ENCODE assay signal across 8 cellular contexts in genomic region chr17:45293413-45294211, GRCh38. TPM values are rescaled to one million over a fixed set of nuclear protein-coding genes. Genes with fewer than 3 reads are reported as not detected.
DNase-seq lines count a peak whose midpoint lies in the region; ATAC-seq, FAIRE-seq and TF ChIP-seq lines count a peak whose summit lies in the region.

No MANE protein-coding gene starts in this region.

- CTCF ChIA-PET in A549 (lab: Yijun Ruan, JAX) (interaction anchor here (0.9 to 34.8 kb wide), 29 partner anchors 9 to 158 kb away, joined by 3 to 1120 read pairs (median 7); partner anchors contain the start of genes ACBD4, HEXIM1 and MAP3K14), SK-N-SH (lab: Yijun Ruan, JAX) (interaction anchor here (0.7 to 3.5 kb wide), 12 partner anchors 9 to 144 kb away, joined by 3 to 13 read pairs (median 4); no protein-coding TSS in a partner anchor)

- H3K9me3 ChIP-seq in A549, result no peaks in the 10 kb centered on the region
- no peaks in the 10 kb centered on the region for H3K9me3 ChIP-seq in SK-N-SH
- H3K9me3 ChIP-seq in effector memory CD4-positive, alpha-beta T cell (ENCODE audit: control insufficient read depth, low read length), result no peaks in the 10 kb centered on the region

- H3K4me2 ChIP-seq in A549, result peak overlapping the region; percentile 77
- peak overlapping the region; percentile 55 for H3K4me2 ChIP-seq in SK-N-SH

- no peak for TF ChIP-seq POLR2A in A549 (IDR thresholded peaks at IDR 0.05; ENCODE audit: low read length)

- TF ChIP-seq RAD21 in A549 (conservative IDR thresholded peaks at IDR 0.05 in 1 of 2, IDR thresholded peaks at IDR 0.05 in 1 of 2) (peak; percentile 57 to 60), SK-N-SH (IDR thresholded peaks at IDR 0.05; ENCODE audit: low read length) (no peak)

- peak; percentile 34 for TF ChIP-seq CTCF in A549 (IDR thresholded peaks at IDR 0.05)
- TF ChIP-seq CTCF in SK-N-SH (IDR thresholded peaks at IDR 0.05), result peak; percentile 36

- peak overlapping the region; percentile 48; the same call in 1 of the 2 replicates for H3K9ac ChIP-seq in SK-N-SH

- H3K9me2 ChIP-seq in SK-N-SH, result no peaks in the 10 kb centered on the region

- 7% methylated on average over 10 of the region's 10 CpGs for WGBS in A549 (ENCODE audit: missing lambda C conversion rate)
- WGBS in SK-N-SH (ENCODE audit: low lambda C conversion rate), result 26% methylated on average over 8 of the region's 10 CpGs

- TF ChIP-seq EP300 in A549 (IDR thresholded peaks at IDR 0.05) (peak; percentile 55 to 57; a peak in 2 of 5 replicates), SK-N-SH (IDR thresholded peaks at IDR 0.05; ENCODE audit: borderline replicate concordance in 1 of 2, low read depth in 1 of 2, low read length in 1 of 2) (peak in 1 of 2 experiments; percentile 89; a peak in 2 of 4 replicates)

- H3K4me3 ChIP-seq in A549, result peak overlapping the region; percentile 8; the same call in 1 of the 3 replicates
- H3K4me3 ChIP-seq in SK-N-SH (ENCODE audit: low read depth in 2 of 2, low read length in 1 of 2), result peak overlapping the region in 1 of 2 experiments; percentile 0; a peak in 1 of 4 replicates
- H3K4me3 ChIP-seq in effector memory CD4-positive, alpha-beta T cell (ENCODE audit: insufficient read depth, low read depth, low read length, poor library complexity, severe bottlenecking), result no peak overlapping the region

- H3K79me2 ChIP-seq in SK-N-SH (ENCODE audit: insufficient read depth), result peaks cover 86% of the 10 kb centered on the region

- H3F3A ChIP-seq in SK-N-SH (replicated peaks; ENCODE audit: insufficient read depth), result peaks cover 48% of the 10 kb centered on the region

- peak overlapping the region; percentile 90 to 92 for H3K27ac ChIP-seq in A549
- H3K27ac ChIP-seq in SK-N-SH (ENCODE audit: low read depth in 2 of 2, low read length in 1 of 2), result peak overlapping the region; percentile 94 to 95
- H3K27ac ChIP-seq in effector memory CD4-positive, alpha-beta T cell (ENCODE audit: insufficient read depth, low read length, poor library complexity, severe bottlenecking), result peak overlapping the region; percentile 9
- H3K27ac ChIP-seq in temporal lobe (ENCODE audit: low read depth, low read length), result peak overlapping the region; percentile 57

- peak; percentile 98 for FAIRE-seq in A549 (lab: Jason Lieb, UNC)

- H3K4me1 ChIP-seq in A549 (peaks cover 90% of the 10 kb centered on the region), SK-N-SH (ENCODE audit: control insufficient read depth in 1 of 2, insufficient read depth in 2 of 2, low read depth in 1 of 2, low read length in 1 of 2) (peaks cover 57 to 78% of the 10 kb centered on the region in 2 experiments)
- peaks cover 15% of the 10 kb centered on the region for H3K4me1 ChIP-seq in effector memory CD4-positive, alpha-beta T cell (ENCODE audit: control insufficient read depth, insufficient read depth, low read length, poor library complexity, severe bottlenecking)

- peaks cover 64% of the 10 kb centered on the region for H4K20me1 ChIP-seq in SK-N-SH (ENCODE audit: insufficient read depth)

- POLR2A ChIA-PET in A549 (lab: Yijun Ruan, JAX), result interaction anchor here (0.6 to 3.7 kb wide), 9 partner anchors 10 to 78 kb away, joined by 3 to 26 read pairs (median 5); partner anchors contain the start of gene MAP3K14
- POLR2A ChIA-PET in SK-N-SH (lab: Yijun Ruan, JAX), result interaction anchor here (1.0 to 1.5 kb wide), 2 partner anchors 24 to 52 kb away, joined by 3 to 5 read pairs; partner anchors contain the start of gene MAP3K14

- H2AFZ ChIP-seq in SK-N-SH (ENCODE audit: low read depth), result no peak overlapping the region

- ATAC-seq in A549 (peak; percentile 84 to 86), GM18868 (IDR thresholded peaks at IDR 0.05; ENCODE audit: unreplicated experiment) (peak; percentile 41), HG03175 (IDR thresholded peaks at IDR 0.05; ENCODE audit: unreplicated experiment) (no peak), HG02763 (IDR thresholded peaks at IDR 0.05; ENCODE audit: unreplicated experiment) (no peak)

- DNase-seq in A549 (ENCODE audit: low read depth in 1 of 2, low spot score in 1 of 2) (peak; percentile 93 to 97), SK-N-SH (no peak), medulla oblongata (ENCODE audit: extremely low spot score) (peak; percentile 89)
- no peak for DNase-seq in effector memory CD4-positive, alpha-beta T cell

- peaks cover 18 to 38% of the 10 kb centered on the region in 2 experiments for H3K36me3 ChIP-seq in SK-N-SH (replicated peaks in 1 of 2; ENCODE audit: control insufficient read depth in 1 of 2, insufficient read depth in 2 of 2, low read length in 1 of 2)
- peaks cover 29% of the 10 kb centered on the region for H3K36me3 ChIP-seq in effector memory CD4-positive, alpha-beta T cell (ENCODE audit: control insufficient read depth, insufficient read depth, low read length)

- H3K27me3 ChIP-seq in SK-N-SH (ENCODE audit: insufficient read depth), result no peaks in the 10 kb centered on the region
- no peaks in the 10 kb centered on the region for H3K27me3 ChIP-seq in effector memory CD4-positive, alpha-beta T cell (replicated peaks; ENCODE audit: control insufficient read depth, insufficient read depth, low read length, poor library complexity, severe bottlenecking)

TF ChIP-seq in A549, 52 proteins besides CTCF, POLR2A, EP300 and RAD21 (continues in another document):
- TF ChIP-seq MYC (IDR thresholded peaks at IDR 0.05; ENCODE audit: borderline replicate concordance, low read length), result no peak; the same call in 1 of the 2 replicates

TF ChIP-seq in SK-N-SH, 30 proteins besides CTCF, POLR2A, EP300 and RAD21 (continues in another document):
- TF ChIP-seq MEF2A (IDR thresholded peaks at IDR 0.05; ENCODE audit: borderline replicate concordance, low read depth), result peak; percentile 78; the same call in 1 of the 2 replicates
- TF ChIP-seq FOSL2 (IDR thresholded peaks at IDR 0.05; ENCODE audit: borderline replicate concordance, low read depth), result peak; percentile 96
- TF ChIP-seq RCOR1 (IDR thresholded peaks at IDR 0.05; ENCODE audit: low read length), result no peak
- no peak for TF ChIP-seq GATA2 (CRISPR knock-in tag; IDR thresholded peaks at IDR 0.05)
- TF ChIP-seq MAX (IDR thresholded peaks at IDR 0.05; ENCODE audit: low read depth), result peak; percentile 82
- peak; percentile 98 for TF ChIP-seq RXRA (IDR thresholded peaks at IDR 0.05; ENCODE audit: borderline replicate concordance, low read depth)
- TF ChIP-seq TCF12 (IDR thresholded peaks at IDR 0.05), result peak; percentile 94
- TF ChIP-seq YY1 (IDR thresholded peaks at IDR 0.05; ENCODE audit: low read depth), result no peak
- no peak for TF ChIP-seq USF2 (IDR thresholded peaks at IDR 0.05; ENCODE audit: borderline replicate concordance, low read depth, low read length)
- TF ChIP-seq POLR2AphosphoS5 (IDR thresholded peaks at IDR 0.05; ENCODE audit: low read depth, low read length), result peak; percentile 64; the same call in 1 of the 2 replicates
- TF ChIP-seq NRF1 (IDR thresholded peaks at IDR 0.05; ENCODE audit: low read depth, low read length), result no peak
- 0 out of 2 replicates have a peak, but pooled peaks have one; percentile 3 for TF ChIP-seq SMC3 (IDR thresholded peaks at IDR 0.05; ENCODE audit: low read depth, low read length)
- peak; percentile 15; the same call in 1 of the 2 replicates for TF ChIP-seq TAF1 (IDR thresholded peaks at IDR 0.05; ENCODE audit: borderline replicate concordance, low read depth, low read length)
- no peak for TF ChIP-seq GABPA (IDR thresholded peaks at IDR 0.05; ENCODE audit: low read depth)
- peak; percentile 96 for TF ChIP-seq JUND (IDR thresholded peaks at IDR 0.05)
- TF ChIP-seq NFIC (IDR thresholded peaks at IDR 0.05; ENCODE audit: borderline replicate concordance), result peak; percentile 89
- no peak for TF ChIP-seq RFX5 (IDR thresholded peaks at IDR 0.05; ENCODE audit: low read length)

RNA-seq across cellular contexts. Expression of gene MAP3K14, which starts 23.2 kb away (rescaled TPM):
- polyA plus RNA-seq in A549 (2011; rRNA removed) (9.1 and 10.9 TPM in 2 replicates), A549 (2017; fragmentation: RNase III; extraction: RNeasy Plus Mini Kit Qiagen cat#74134 plus additional on column Dnase treatment) (30.7 to 53.6 TPM (median 34.5 TPM) in 3 replicates), SK-N-SH (2012; rRNA removed) (11.9 and 13.7 TPM in 2 replicates)
- polyA plus RNA-seq in A549 (2012; cell fraction: cytosol; rRNA removed), result 39.9 and 49.0 TPM in 2 replicates
- polyA plus RNA-seq in A549 (2012; cell fraction: nucleus; rRNA removed), result 142 and 168 TPM in 2 replicates
- polyA minus RNA-seq in A549 (2011; rRNA and poly(A)+ RNA removed), result 12.0 and 13.0 TPM in 2 replicates
- polyA plus RNA-seq in SK-N-SH (2012; cell fraction: cytosol; rRNA removed), result 4.4 and 7.2 TPM in 2 replicates
- polyA plus RNA-seq in SK-N-SH (2012; cell fraction: nucleus; rRNA removed), result 51.1 and 59.6 TPM in 2 replicates
- 1.2 TPM for total RNA-seq in temporal lobe

RNA-seq across cellular contexts. Expression of gene SPATA32, which starts 31.7 kb away (rescaled TPM):
- 0.05 and 0.08 TPM in 2 replicates for polyA plus RNA-seq in A549 (2011; rRNA removed)
- 0.09 and 0.16 TPM in 2 replicates for polyA plus RNA-seq in A549 (2012; cell fraction: cytosol; rRNA removed)
- 0.40 and 0.54 TPM in 2 replicates for polyA plus RNA-seq in A549 (2012; cell fraction: nucleus; rRNA removed)
- 0.09 to 0.25 TPM (median 0.21 TPM) in 3 replicates for polyA plus RNA-seq in A549 (2017; fragmentation: RNase III; extraction: RNeasy Plus Mini Kit Qiagen cat#74134 plus additional on column Dnase treatment)
- not detected in 2 replicates for polyA minus RNA-seq in A549 (2011; rRNA and poly(A)+ RNA removed)
- polyA plus RNA-seq in SK-N-SH (2012; rRNA removed), result 0.08 TPM in 1 of 2 replicates, not detected in the other
- polyA plus RNA-seq in SK-N-SH (2012; cell fraction: cytosol; rRNA removed), result not detected in 2 replicates
- polyA plus RNA-seq in SK-N-SH (2012; cell fraction: nucleus; rRNA removed), result 0.10 TPM in 1 of 2 replicates, not detected in the other
- not detected for total RNA-seq in temporal lobe

Comparison
In these comparisons a context has a peak if more than half of its experiments do, and no peak if none do; other contexts are left out.
1. ATAC-seq: peak in A549 (2 of 2) and GM18868 (single experiment); none in HG03175 (single experiment) and HG02763 (single experiment).
2. DNase-seq: peak in A549 (2 of 2) and medulla oblongata (single experiment); none in SK-N-SH (single experiment) and effector memory CD4-positive, alpha-beta T cell (0 of 3).
3. H3K27ac ChIP-seq: peak in every context shown above with its lines; median percentile 94 in SK-N-SH; 91 in A549; 57 in temporal lobe; 9 in effector memory CD4-positive, alpha-beta T cell.
4. Of the 12 proteins assayed by ChIP-seq in both A549 and SK-N-SH: peak only in A549: RAD21; only in SK-N-SH: PBX3; in both: CTCF, FOSL2, MAX, REST and SMC3; in neither: 4; mixed calls (peak in some experiments, not most) for 1.